18 cellular contexts compared by ENCODE assay signal in the genomic region with DNA sequence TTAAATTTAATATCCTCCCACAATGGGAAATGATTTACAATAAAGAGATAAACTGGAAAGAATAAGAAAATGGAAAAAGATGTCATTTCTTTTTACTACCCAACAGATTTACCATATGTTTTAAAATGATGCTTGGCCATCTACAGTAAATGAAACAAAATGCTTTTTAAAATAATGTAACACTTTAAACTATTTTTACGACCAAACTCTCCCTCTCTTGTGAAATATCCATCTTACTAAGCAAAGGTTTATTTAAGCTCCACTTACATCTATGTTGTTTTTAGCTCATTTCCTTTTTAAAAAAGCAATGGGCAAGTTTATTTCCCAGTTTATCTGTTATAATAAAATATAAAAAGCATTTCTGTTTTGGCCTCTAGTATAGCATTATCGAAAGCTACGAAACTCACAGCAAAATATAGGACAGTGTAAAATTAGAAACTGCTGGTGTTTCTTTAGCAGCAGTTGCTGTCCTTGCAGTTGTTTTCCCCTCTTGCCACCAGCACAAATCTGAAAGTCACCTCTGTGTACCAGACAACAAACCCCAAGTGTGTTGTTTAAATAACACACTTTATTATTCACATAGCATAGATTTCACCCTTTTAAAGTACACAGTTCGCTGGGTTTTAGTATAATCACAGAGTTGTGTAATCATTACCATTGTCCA.
DNase-seq lines count a peak whose midpoint lies in the region; ATAC-seq and TF ChIP-seq lines count a peak whose summit lies in the region.
"Had no signal": no experiment of that assay in that cellular context is flagged by ENCODE, and none has a peak within 500 bp of the region (broad histone marks: within the 10 kb centered on the region; RNA-seq: fewer than 3 reads in every experiment).

No MANE protein-coding gene starts in this region.

- H3K27ac Mint-ChIP-seq in chondrocyte (ENCODE audit: unreplicated experiment) = peak overlapping the region; percentile 62
- H3K27ac Mint-ChIP-seq in nephron = peak overlapping the region; percentile 60 to 89 (median 68)

- peak overlapping the region; percentile 20 for H3K4me3 Mint-ChIP-seq in chondrocyte (ENCODE audit: unreplicated experiment)
- peak overlapping the region in 1 of 3 experiments; percentile 4 for H3K4me3 Mint-ChIP-seq in nephron

- no peak overlapping the region for H3K4me3 ChIP-seq in ACC112 (ENCODE audit: low read depth, low read length)
- H3K4me3 ChIP-seq in HEK293 (ENCODE audit: low read depth, low read length) = no peak overlapping the region

- no peak for ATAC-seq in GM19397 (IDR thresholded peaks at IDR 0.05; ENCODE audit: unreplicated experiment)
- ATAC-seq: HepG2, PC-3 had no signal

- H3K27me3 ChIP-seq in ACC112 (ENCODE audit: insufficient read depth, low read length) = no peaks in the 10 kb centered on the region

- H3K27me3 Mint-ChIP-seq in chondrocyte (ENCODE audit: low read depth) (no peaks in the 10 kb centered on the region), nephron (ENCODE audit: low read depth) (no peaks in the 10 kb centered on the region)

- no peak for TF ChIP-seq CTCF in HEK293 (tag by site-specific recombination; IDR thresholded peaks at IDR 0.05)
- no peak for TF ChIP-seq CTCF in chondrocyte (IDR thresholded peaks at IDR 0.05)
- no peak for TF ChIP-seq CTCF in nephron (IDR thresholded peaks at IDR 0.05; ENCODE audit: unreplicated experiment in 3 of 3)
- no peak for TF ChIP-seq CTCF in RWPE1 (conservative IDR thresholded peaks at IDR 0.05; ENCODE audit: low read depth)

- H3K4me1 Mint-ChIP-seq in chondrocyte (ENCODE audit: low read depth) (peaks cover 26% of the 10 kb centered on the region), nephron (peaks cover 18% of the 10 kb centered on the region)

- H3K79me2 ChIP-seq in ACC112 (ENCODE audit: control insufficient read depth, insufficient read depth, low read length, unreplicated experiment) = no peaks in the 10 kb centered on the region

- no peaks in the 10 kb centered on the region for H3K9me3 Mint-ChIP-seq in chondrocyte (ENCODE audit: low read depth)
- peaks cover 7% of the 10 kb centered on the region for H3K9me3 Mint-ChIP-seq in nephron

- POLR2A ChIA-PET in HEK293 (lab: Yijun Ruan, JAX) (no interaction called here), RWPE1 (lab: Yijun Ruan, JAX; ENCODE audit: low non-redundant PET) (no interaction called here)

- DNase-seq in chondrocyte (ENCODE audit: low spot score) (no peak), HuH-7 (ENCODE audit: low spot score) (no peak), RWPE1 (ENCODE audit: low spot score) (no peak)
- no peak for DNase-seq in effector CD4-positive, alpha-beta T cell
- DNase-seq: DMS79, KG1, NCI-H1436, NCI-H2029, NCI-H2171 treated with DMSO at 0.1 percent for 48 hours, NCI-H446, NCI-H69, PC-3 had no signal

- H3K36me3 Mint-ChIP-seq in chondrocyte (ENCODE audit: low read depth) (no peaks in the 10 kb centered on the region), nephron (ENCODE audit: low read depth) (no peaks in the 10 kb centered on the region)

- CTCF ChIA-PET in HEK293 (lab: Yijun Ruan, JAX) = interaction anchor here (1.0 kb wide), 1 partner anchor 27 kb away, joined by 3 read pairs; no protein-coding TSS in a partner anchor
- CTCF ChIA-PET in RWPE1 (lab: Yijun Ruan, JAX) = no interaction called here

- H3K4me1 ChIP-seq in ACC112 (ENCODE audit: control insufficient read depth, insufficient read depth, low read length, unreplicated experiment) (peaks cover 13% of the 10 kb centered on the region), HEK293 (ENCODE audit: control insufficient read depth, insufficient read depth, low read length) (peaks cover 2% of the 10 kb centered on the region; the same call in 1 of the 2 replicates)

- no peaks in the 10 kb centered on the region for H3K9me3 ChIP-seq in HEK293 (ENCODE audit: control insufficient read depth, insufficient read depth, low read depth, low read length)

- H3K27ac ChIP-seq in ACC112 (ENCODE audit: low read depth, low read length) (no peak overlapping the region), HEK293 (ENCODE audit: extremely low read depth, low read depth, low read length) (no peak overlapping the region), RWPE1 (no peak overlapping the region)
- H3K27ac ChIP-seq: C4-2B had no signal

- H2AFZ ChIP-seq in ACC112 (ENCODE audit: low read length, unreplicated experiment) = peak overlapping the region; percentile 34

- H3K36me3 ChIP-seq in ACC112 (ENCODE audit: insufficient read depth, low read length) (no peaks in the 10 kb centered on the region), HEK293 (ENCODE audit: control insufficient read depth in 2 of 2, insufficient read depth in 1 of 2, low read length in 2 of 2) (no peaks in the 10 kb centered on the region)

TF ChIP-seq in HEK293, 187 proteins besides CTCF, POLR2A, EP300 and RAD21:
- no peak for TF ChIP-seq ZNF248 (tag by site-specific recombination; IDR thresholded peaks at IDR 0.05)
- TF ChIP-seq GLI2 (tag by site-specific recombination; IDR thresholded peaks at IDR 0.05; ENCODE audit: borderline replicate concordance, low read depth) = no peak
- peak; percentile 58 for TF ChIP-seq PRDM6 (tag by site-specific recombination; IDR thresholded peaks at IDR 0.05)
